14 cellular contexts compared by ENCODE assay signal in genomic region chr17:44969144-44969780, GRCh38. TPM values are rescaled to one million over a fixed set of nuclear protein-coding genes. Genes with fewer than 3 reads are reported as not detected.
DNase-seq lines count a peak whose midpoint lies in the region; ATAC-seq and TF ChIP-seq lines count a peak whose summit lies in the region.
"Had no signal": no experiment of that assay in that cellular context is flagged by ENCODE, and none has a peak within 500 bp of the region (broad histone marks: within the 10 kb centered on the region; RNA-seq: fewer than 3 reads in every experiment).

No MANE protein-coding gene starts in this region.

- no peaks in the 10 kb centered on the region for H3K79me2 ChIP-seq in SK-N-SH (ENCODE audit: insufficient read depth)

- 0 out of 2 replicates have a peak overlapping the region, but pooled peaks have one; percentile 79 for H3K4me2 ChIP-seq in SK-N-SH

- CTCF ChIA-PET in SK-N-SH (lab: Yijun Ruan, JAX), result interaction anchor here (1.1 to 3.2 kb wide), 9 partner anchors 9 to 130 kb away, joined by 4 to 33 read pairs (median 7); no protein-coding TSS in a partner anchor

- no peak for TF ChIP-seq POLR2A in Peyer's patch (IDR thresholded peaks at IDR 0.05)
- no peak for TF ChIP-seq POLR2A in esophagus squamous epithelium (IDR thresholded peaks at IDR 0.05)
- no peak for TF ChIP-seq POLR2A in sigmoid colon (IDR thresholded peaks at IDR 0.05)

- H3K4me1 ChIP-seq in SK-N-SH (ENCODE audit: control insufficient read depth in 1 of 2, insufficient read depth in 2 of 2, low read depth in 1 of 2, low read length in 1 of 2) (peaks cover 0 to 25% of the 10 kb centered on the region in 2 experiments; a peak in 1 of 4 replicates), Peyer's patch (peaks cover 0 to 36% (median 13%) of the 10 kb centered on the region in 4 donors), esophagus squamous epithelium (peaks cover 15 to 49% (median 31%) of the 10 kb centered on the region in 3 donors), sigmoid colon (peaks cover 0 to 40% (median 33%) of the 10 kb centered on the region in 4 donors)

- no peak for TF ChIP-seq RAD21 in SK-N-SH (IDR thresholded peaks at IDR 0.05; ENCODE audit: low read length)

- no peak overlapping the region for H2AFZ ChIP-seq in SK-N-SH (ENCODE audit: low read depth)

- H3K9ac ChIP-seq in SK-N-SH, result no peak overlapping the region

- no peak for TF ChIP-seq CTCF in SK-N-SH (IDR thresholded peaks at IDR 0.05)
- no peak for TF ChIP-seq CTCF in Peyer's patch (IDR thresholded peaks at IDR 0.05)
- TF ChIP-seq CTCF in esophagus squamous epithelium (IDR thresholded peaks at IDR 0.05), result no peak
- TF ChIP-seq CTCF in sigmoid colon (IDR thresholded peaks at IDR 0.05), result no peak

- H3K9me2 ChIP-seq in SK-N-SH, result no peaks in the 10 kb centered on the region

- WGBS in SK-N-SH (ENCODE audit: low lambda C conversion rate), result 93% methylated on average over 19 of the region's 19 CpGs
- WGBS in esophagus squamous epithelium, 2 donors, result 42 to 64% methylated on average over 14 to 19 of the region's 19 CpGs
- 27 to 40% methylated on average over 19 of the region's 19 CpGs for WGBS in sigmoid colon, 2 donors

- ATAC-seq in SK-N-SH treated with all-trans-retinoic acid at 6 μM for 48 hours (no peak), HG03045 (IDR thresholded peaks at IDR 0.05; ENCODE audit: unreplicated experiment) (no peak)

- no peak overlapping the region; a peak in 1 of 4 replicates for H3K4me3 ChIP-seq in SK-N-SH (ENCODE audit: low read depth in 2 of 2, low read length in 1 of 2)
- H3K4me3 ChIP-seq in Peyer's patch, result peak overlapping the region in 1 of 4 donors; percentile 53
- peak overlapping the region in 3 of 4 donors; percentile 43 to 67 (median 48) for H3K4me3 ChIP-seq in esophagus squamous epithelium
- peak overlapping the region in 2 of 4 donors; percentile 45 to 50 for H3K4me3 ChIP-seq in sigmoid colon

- intact Hi-C loops in esophagus squamous epithelium (cut with DNase I), result no loop called here
- intact Hi-C loops in sigmoid colon (cut with DNase I), result loop anchor here (2.0 to 5.0 kb wide), 4 partner anchors 20 to 123 kb away; partner anchors contain the start of gene DCAKD

- H3K27ac ChIP-seq in SK-N-SH (ENCODE audit: low read depth in 2 of 2, low read length in 1 of 2) (no peak overlapping the region), Peyer's patch (peak overlapping the region in 3 of 4 donors; percentile 6 to 36 (median 35)), esophagus squamous epithelium (peak overlapping the region in 2 of 4 donors; percentile 1 to 79), sigmoid colon (peak overlapping the region; percentile 20 to 83 (median 67))
- H3K27ac ChIP-seq: left lung, testis had no signal

- H3K27me3 ChIP-seq in SK-N-SH (ENCODE audit: insufficient read depth) (peaks cover 8% of the 10 kb centered on the region; the same call in 1 of the 2 replicates), Peyer's patch (peaks cover 0 to 32% of the 10 kb centered on the region in 2 donors), esophagus squamous epithelium (peaks cover 10 to 70% (median 19%) of the 10 kb centered on the region in 4 donors), sigmoid colon (peaks cover 19 to 33% (median 25%) of the 10 kb centered on the region in 3 donors)
- H3K27me3 ChIP-seq: testis had no signal

- POLR2A ChIA-PET in SK-N-SH (lab: Yijun Ruan, JAX), result interaction anchor here (1.1 to 1.4 kb wide), 3 partner anchors 12 to 62 kb away, joined by 3 to 4 read pairs (median 4); no protein-coding TSS in a partner anchor

- DNase-seq in SK-N-SH (peak; percentile 19), Peyer's patch (no peak), esophagus squamous epithelium (lab: John Stamatoyannopoulos, UW) (no peak), sigmoid colon (no peak), NCI-H1930 (lab: John Stamatoyannopoulos, UW) (no peak), AG08396 (ENCODE audit: low spot score) (no peak)
- DNase-seq: 8988T; activated CD8-positive, alpha-beta memory T cell treated with anti-CD3 and anti-CD28 coated beads, Interleukin-2, amount 10 ng/mL, durations not matched to agents 7 days and 5 days; left lung; NCI-H2081 treated with DMSO at 0.1 percent for 48 hours; Right ventricle myocardium superior; testis had no signal

- no peaks in the 10 kb centered on the region for H4K20me1 ChIP-seq in SK-N-SH (ENCODE audit: insufficient read depth)

- H3K9me3 ChIP-seq in SK-N-SH, result no peaks in the 10 kb centered on the region
- H3K9me3 ChIP-seq in Peyer's patch, result no peaks in the 10 kb centered on the region
- no peaks in the 10 kb centered on the region for H3K9me3 ChIP-seq in esophagus squamous epithelium
- H3K9me3 ChIP-seq in sigmoid colon, result no peaks in the 10 kb centered on the region
- H3K9me3 ChIP-seq: left lung, testis had no signal

- peaks cover 10% of the 10 kb centered on the region for H3F3A ChIP-seq in SK-N-SH (replicated peaks; ENCODE audit: insufficient read depth)

- TF ChIP-seq EP300 in SK-N-SH (IDR thresholded peaks at IDR 0.05; ENCODE audit: borderline replicate concordance in 1 of 2, low read depth in 1 of 2, low read length in 1 of 2) (no peak), sigmoid colon (IDR thresholded peaks at IDR 0.05) (no peak)

- H3K36me3 ChIP-seq in SK-N-SH (replicated peaks in 1 of 2; ENCODE audit: control insufficient read depth in 1 of 2, insufficient read depth in 2 of 2, low read length in 1 of 2) (no peaks in the 10 kb centered on the region), Peyer's patch (no peaks in the 10 kb centered on the region), esophagus squamous epithelium (no peaks in the 10 kb centered on the region), sigmoid colon (no peaks in the 10 kb centered on the region)
- H3K36me3 ChIP-seq: left lung had no signal

TF ChIP-seq in SK-N-SH, 30 proteins besides CTCF, POLR2A, EP300 and RAD21:
- TF ChIP-seq EZH2phosphoT487 (IDR thresholded peaks at IDR 0.05; ENCODE audit: borderline replicate concordance, low read depth), result no peak
- no peak for TF ChIP-seq NFIC (IDR thresholded peaks at IDR 0.05; ENCODE audit: borderline replicate concordance)
- no peak for TF ChIP-seq RCOR1 (IDR thresholded peaks at IDR 0.05; ENCODE audit: low read length)
- TF ChIP-seq RFX5 (IDR thresholded peaks at IDR 0.05; ENCODE audit: low read length), result no peak
- TF ChIP-seq NRF1 (IDR thresholded peaks at IDR 0.05; ENCODE audit: low read depth, low read length), result no peak
- TF ChIP-seq USF2 (IDR thresholded peaks at IDR 0.05; ENCODE audit: borderline replicate concordance, low read depth, low read length), result no peak

TF ChIP-seq in SK-N-SH treated with all-trans-retinoic acid at 6 μM for 48 hours, 23 proteins besides CTCF, POLR2A, EP300 and RAD21 (continues in another document):
- TF ChIP-seq, protein P1, sequence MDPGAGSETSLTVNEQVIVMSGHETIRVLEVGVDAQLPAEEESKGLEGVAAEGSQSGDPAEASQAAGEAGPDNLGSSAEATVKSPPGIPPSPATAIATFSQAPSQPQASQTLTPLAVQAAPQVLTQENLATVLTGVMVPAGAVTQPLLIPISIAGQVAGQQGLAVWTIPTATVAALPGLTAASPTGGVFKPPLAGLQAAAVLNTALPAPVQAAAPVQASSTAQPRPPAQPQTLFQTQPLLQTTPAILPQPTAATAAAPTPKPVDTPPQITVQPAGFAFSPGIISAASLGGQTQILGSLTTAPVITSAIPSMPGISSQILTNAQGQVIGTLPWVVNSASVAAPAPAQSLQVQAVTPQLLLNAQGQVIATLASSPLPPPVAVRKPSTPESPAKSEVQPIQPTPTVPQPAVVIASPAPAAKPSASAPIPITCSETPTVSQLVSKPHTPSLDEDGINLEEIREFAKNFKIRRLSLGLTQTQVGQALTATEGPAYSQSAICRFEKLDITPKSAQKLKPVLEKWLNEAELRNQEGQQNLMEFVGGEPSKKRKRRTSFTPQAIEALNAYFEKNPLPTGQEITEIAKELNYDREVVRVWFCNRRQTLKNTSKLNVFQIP (CRISPR knock-in tag; IDR thresholded peaks at IDR 0.05; ENCODE audit: borderline replicate concordance, low read depth), result no peak
- no peak for TF ChIP-seq ISL1 (CRISPR knock-in tag; IDR thresholded peaks at IDR 0.05)
- no peak for TF ChIP-seq ZFP30 (CRISPR knock-in tag; IDR thresholded peaks at IDR 0.05)
- no peak for TF ChIP-seq ARNTL (CRISPR knock-in tag; IDR thresholded peaks at IDR 0.05; ENCODE audit: borderline replicate concordance, low read depth)
- no peak for TF ChIP-seq BACH2 (CRISPR knock-in tag; IDR thresholded peaks at IDR 0.05; ENCODE audit: borderline replicate concordance)

RNA-seq across cellular contexts. Expression of gene C1QL1, which starts 1.2 kb away (rescaled TPM):
- 5.4 and 11.9 TPM in 2 replicates for polyA plus RNA-seq in SK-N-SH (2012; rRNA removed)
- polyA plus RNA-seq in SK-N-SH (2012; cell fraction: cytosol; rRNA removed), result 4.7 and 10.1 TPM in 2 replicates
- polyA plus RNA-seq in SK-N-SH (2012; cell fraction: nucleus; rRNA removed), result 3.3 and 3.6 TPM in 2 replicates
- total RNA-seq in Peyer's patch, result 1 to 10 TPM in 1 of 4 donors, under 1 TPM in 1, not detected in 2; 0.67 to 3.3 TPM
- total RNA-seq in esophagus squamous epithelium, result 1 to 10 TPM in 1 of 4 donors, under 1 TPM in 2, not detected in 1; 0.35 to 2.3 (median 0.70) TPM
- total RNA-seq in sigmoid colon, result 1 to 10 TPM in 2 of 4 donors, under 1 TPM in 2; 0.41 to 4.3 (median 1.3) TPM
- polyA plus RNA-seq in sigmoid colon, result 1 to 10 TPM in 2 of 3 donors, not detected in 1; 1.4 to 2.0 TPM

RNA-seq across cellular contexts. Expression of gene KIF18B, which starts 21.7 kb away (rescaled TPM):
- polyA plus RNA-seq in SK-N-SH (2012; rRNA removed) (12.6 and 14.7 TPM in 2 replicates), sigmoid colon (10 to 100 TPM in 1 of 3 donors, 1 to 10 TPM in 1, under 1 TPM in 1; 0.60 to 10.5 (median 1.4) TPM)
- 4.0 and 7.1 TPM in 2 replicates for polyA plus RNA-seq in SK-N-SH (2012; cell fraction: cytosol; rRNA removed)
- 40.0 and 52.6 TPM in 2 replicates for polyA plus RNA-seq in SK-N-SH (2012; cell fraction: nucleus; rRNA removed)
- total RNA-seq in Peyer's patch (10 to 100 TPM in 1 of 4 donors, 1 to 10 TPM in 3; 3.4 to 40.4 (median 6.8) TPM), esophagus squamous epithelium (10 to 100 TPM in 1 of 4 donors, 1 to 10 TPM in 3; 3.3 to 11.1 (median 4.8) TPM), sigmoid colon (1 to 10 TPM in 1 of 4 donors, under 1 TPM in 3; under 0.01 to 1.4 (median 0.30) TPM)

RNA-seq across cellular contexts. Expression of gene GFAP, which starts 54.0 kb away (rescaled TPM):
- polyA plus RNA-seq in SK-N-SH (2012; rRNA removed), result 0.48 and 0.71 TPM in 2 replicates
- 0.23 and 0.35 TPM in 2 replicates for polyA plus RNA-seq in SK-N-SH (2012; cell fraction: cytosol; rRNA removed)
- 0.36 and 0.44 TPM in 2 replicates for polyA plus RNA-seq in SK-N-SH (2012; cell fraction: nucleus; rRNA removed)
- not detected for total RNA-seq in Peyer's patch
- not detected for total RNA-seq in esophagus squamous epithelium
- not detected for total RNA-seq in sigmoid colon
- 1 to 10 TPM in 2 of 3 donors, not detected in 1; 1.3 to 2.4 TPM for polyA plus RNA-seq in sigmoid colon
- total RNA-seq: activated CD8-positive, alpha-beta memory T cell treated with anti-CD3 and anti-CD28 coated beads, Interleukin-2, amount 10 ng/mL, durations not matched to agents 7 days and 5 days had no signal

Comparison
In these comparisons a context has a peak if more than half of its experiments do, and no peak if none do; other contexts are left out.
1. H3K27ac ChIP-seq: peak in Peyer's patch (3 of 4) and sigmoid colon (4 of 4); none in SK-N-SH (0 of 2).
2. H3K4me3 ChIP-seq: peak in esophagus squamous epithelium (3 of 4); none in SK-N-SH (0 of 2).